ENCODE assay signal across 16 cellular contexts in the genomic region with DNA sequence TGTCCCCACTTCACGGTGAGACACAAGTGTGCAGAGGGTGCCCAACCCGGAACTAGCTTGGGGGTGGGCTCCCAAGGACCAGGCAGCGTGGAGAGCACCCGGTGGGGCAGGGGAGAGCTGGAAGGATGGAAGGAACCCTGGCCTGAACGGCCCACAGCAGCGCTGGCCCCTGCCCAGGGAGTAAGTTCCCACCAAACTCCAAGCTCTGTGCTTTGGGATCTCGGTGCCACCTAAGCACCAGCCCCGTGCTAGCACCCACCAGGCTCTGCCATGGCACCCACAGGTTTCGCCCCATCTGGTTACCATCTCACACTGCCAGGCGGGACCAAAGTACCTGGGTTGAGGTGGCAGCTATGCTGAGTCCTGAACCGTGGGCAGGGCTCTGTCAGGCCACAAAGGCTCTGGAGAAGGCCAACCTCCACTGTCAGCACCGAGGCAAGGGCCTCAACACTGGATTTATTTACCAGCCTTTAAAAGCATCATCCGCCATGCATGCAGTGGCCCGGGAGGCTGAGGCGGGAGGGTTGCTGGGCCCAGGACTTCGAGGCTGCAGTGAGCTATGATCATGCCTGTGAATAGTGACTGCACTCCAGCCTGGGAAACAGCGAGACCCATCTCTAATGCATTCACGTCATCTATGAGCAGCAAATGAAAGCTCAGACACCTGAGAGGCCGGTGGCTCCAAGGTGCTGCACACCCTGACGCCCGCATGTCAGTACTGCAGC. TPM values are rescaled to one million over a fixed set of nuclear protein-coding genes. Genes with fewer than 3 reads are reported as not detected.
DNase-seq lines count a peak whose midpoint lies in the region; ATAC-seq, FAIRE-seq and TF ChIP-seq lines count a peak whose summit lies in the region.
"Had no signal": no experiment of that assay in that cellular context is flagged by ENCODE, and none has a peak within 500 bp of the region (broad histone marks: within the 10 kb centered on the region; RNA-seq: fewer than 3 reads in every experiment).

No MANE protein-coding gene starts in this region.

- no peak for TF ChIP-seq CTCF in left ventricle myocardium inferior (IDR thresholded peaks at IDR 0.05; ENCODE audit: borderline replicate concordance)
- no peak for TF ChIP-seq CTCF in right atrium auricular region (IDR thresholded peaks at IDR 0.05)
- no peak for TF ChIP-seq CTCF in OCI-LY3 (IDR thresholded peaks at IDR 0.05; ENCODE audit: low read depth, low read length)
- TF ChIP-seq CTCF in kidney (IDR thresholded peaks at IDR 0.05; ENCODE audit: borderline replicate concordance, extremely low read depth, insufficient read depth) = no peak

- no peak overlapping the region for H2AFZ ChIP-seq in OCI-LY3 (ENCODE audit: low read depth, low read length)

- 0 out of 2 replicates have a peak, but pooled peaks cover 4% of the 10 kb centered on the region for H4K20me1 ChIP-seq in OCI-LY3 (ENCODE audit: insufficient read depth, low read length)

- ATAC-seq in left lobe of liver = no peak

- H3K79me2 ChIP-seq in OCI-LY3 (ENCODE audit: low read length) = peaks cover 44% of the 10 kb centered on the region

- no peak for FAIRE-seq in kidney (lab: Jason Lieb, UNC)
- FAIRE-seq: bronchial epithelial cell, small intestine had no signal

- DNase-seq in left ventricle myocardium inferior = no peak
- DNase-seq in right atrium auricular region (ENCODE audit: low spot score) = no peak
- peak; percentile 64 for DNase-seq in kidney
- no peak for DNase-seq in EL
- DNase-seq in middle frontal gyrus (ENCODE audit: extremely low spot score, low spot score) = no peak
- no peak for DNase-seq in left lobe of liver (ENCODE audit: low spot score)
- DNase-seq in hypothalamus (lab: John Stamatoyannopoulos, UW) = no peak
- DNase-seq: activated CD4-positive, CD25-positive, alpha-beta regulatory T cell treated with anti-CD3 and anti-CD28 coated beads, Interleukin-2, amount 50 U/mL, for 72 hours; activated gamma-delta T cell treated with Interleukin-2 at 50 U/mL for 16 hours; glutamatergic neuron; NCI-H2107; SK-N-SH; small intestine had no signal

- H3K27me3 ChIP-seq in left ventricle myocardium inferior (ENCODE audit: low read depth) (no peaks in the 10 kb centered on the region), right atrium auricular region (no peaks in the 10 kb centered on the region), OCI-LY3 (ENCODE audit: low read depth, low read length) (no peaks in the 10 kb centered on the region)

- H3K4me1 ChIP-seq in left ventricle myocardium inferior = peaks cover 27% of the 10 kb centered on the region
- no peaks in the 10 kb centered on the region for H3K4me1 ChIP-seq in right atrium auricular region
- H3K4me1 ChIP-seq in OCI-LY3 (ENCODE audit: low read length) = peaks cover 75% of the 10 kb centered on the region
- peaks cover 6 to 19% of the 10 kb centered on the region in 2 donors for H3K4me1 ChIP-seq in kidney (ENCODE audit: control insufficient read depth in 1 of 2, insufficient read depth in 1 of 2, low read depth in 1 of 2, low read length in 2 of 2)

- no peak overlapping the region for H3K4me3 ChIP-seq in left ventricle myocardium inferior
- H3K4me3 ChIP-seq in right atrium auricular region = no peak overlapping the region
- peak overlapping the region; percentile 62 for H3K4me3 ChIP-seq in OCI-LY3 (ENCODE audit: low read length)
- no peak overlapping the region for H3K4me3 ChIP-seq in kidney (ENCODE audit: low read length in 2 of 2)

- H3K27ac ChIP-seq in left ventricle myocardium inferior (replicated peaks) (peak overlapping the region; percentile 59), right atrium auricular region (no peak overlapping the region), OCI-LY3 (ENCODE audit: low read length) (peak overlapping the region; percentile 91), kidney (ENCODE audit: low read depth in 2 of 2, low read length in 2 of 2) (no peak overlapping the region)

- intact Hi-C loops in left ventricle myocardium inferior (cut with micrococcal nuclease) (no loop called here), kidney (cut with DNase I) (no loop called here)

- peak overlapping the region; percentile 80 for H3K4me2 ChIP-seq in OCI-LY3 (ENCODE audit: low read length)
- H3K4me2 ChIP-seq: SK-N-SH had no signal

- H3K36me3 ChIP-seq in left ventricle myocardium inferior (no peaks in the 10 kb centered on the region), right atrium auricular region (no peaks in the 10 kb centered on the region), OCI-LY3 (replicated peaks; ENCODE audit: low read depth, low read length) (peaks cover 18% of the 10 kb centered on the region), kidney (ENCODE audit: control insufficient read depth in 1 of 2, insufficient read depth in 2 of 2, low read length in 2 of 2) (peaks cover 0 to 4% of the 10 kb centered on the region in 2 donors)

- H3K9me3 ChIP-seq in left ventricle myocardium inferior (replicated peaks) (no peaks in the 10 kb centered on the region), right atrium auricular region (no peaks in the 10 kb centered on the region), OCI-LY3 (ENCODE audit: insufficient read depth, low read length) (no peaks in the 10 kb centered on the region), kidney (ENCODE audit: control insufficient read depth in 1 of 2, low read length in 2 of 2) (no peaks in the 10 kb centered on the region)
- H3K9me3 ChIP-seq: SK-N-SH had no signal

- H3K9ac ChIP-seq in OCI-LY3 (ENCODE audit: low read length) (peak overlapping the region; percentile 67), kidney (ENCODE audit: low read length in 2 of 2) (no peak overlapping the region)
- H3K9ac ChIP-seq: SK-N-SH had no signal

RNA-seq across cellular contexts. Expression of a gene that starts 16.0 kb away (rescaled TPM):
- 3.0 TPM for total RNA-seq in left ventricle myocardium inferior
- 1 to 10 TPM; 4.6 to 6.9 TPM for total RNA-seq in right atrium auricular region
- total RNA-seq in kidney = 5.2 TPM
- 4.8 TPM for polyA plus RNA-seq in kidney (ENCODE audit: insufficient read depth, low read depth, low replicate concordance)
- 29.8 TPM for total RNA-seq in left lobe of liver
- polyA plus RNA-seq: neural cell had no signal

RNA-seq across cellular contexts. Expression of a gene that starts 56.0 kb away (rescaled TPM):
- 6.6 TPM for total RNA-seq in left ventricle myocardium inferior
- total RNA-seq in right atrium auricular region = 10 to 100 TPM; 10.2 to 16.2 TPM
- total RNA-seq in kidney = 21.9 TPM
- polyA plus RNA-seq in kidney (ENCODE audit: insufficient read depth, low read depth, low replicate concordance) = 27.6 TPM
- total RNA-seq in left lobe of liver = 39.8 TPM

RNA-seq across cellular contexts. Expression of a gene that starts 59.6 kb away (rescaled TPM):
- total RNA-seq in left ventricle myocardium inferior = 29.8 TPM
- total RNA-seq in right atrium auricular region = 10 to 100 TPM; 13.4 to 18.6 TPM
- 10.3 TPM for total RNA-seq in kidney
- 7.6 TPM for polyA plus RNA-seq in kidney (ENCODE audit: insufficient read depth, low read depth, low replicate concordance)
- total RNA-seq in left lobe of liver = 28.1 TPM
- polyA plus RNA-seq: neural cell had no signal

Comparison
In these comparisons a context has a peak if more than half of its experiments do, and no peak if none do; other contexts are left out.
1. H3K27ac ChIP-seq: peak in left ventricle myocardium inferior (single experiment) and OCI-LY3 (single experiment); none in right atrium auricular region (0 of 2) and kidney (0 of 2).